Comparison of ENCODE assay signal across 15 cellular contexts in genomic region chr11:78192223-78192719, GRCh38. TPM values are rescaled to one million over a fixed set of nuclear protein-coding genes. Genes with fewer than 3 reads are reported as not detected.
DNase-seq lines count a peak whose midpoint lies in the region; TF ChIP-seq lines count a peak whose summit lies in the region.
"Had no signal": no experiment of that assay in that cellular context is flagged by ENCODE, and none has a peak within 500 bp of the region (broad histone marks: within the 10 kb centered on the region; RNA-seq: fewer than 3 reads in every experiment).

No MANE protein-coding gene starts in this region.

- no peak for TF ChIP-seq CTCF in liver (IDR thresholded peaks at IDR 0.05; ENCODE audit: low read depth, low read length, missing input control)
- TF ChIP-seq CTCF in testis (IDR thresholded peaks at IDR 0.05): no peak
- no peak for TF ChIP-seq CTCF in Calu3 (IDR thresholded peaks at IDR 0.05; ENCODE audit: unreplicated experiment)

- no peak overlapping the region for H3K4me3 Mint-ChIP-seq in activated T-cell treated with anti-CD3 and anti-CD28 coated beads, Interleukin-2, amount 50 U/mL, for 24 hours
- no peak overlapping the region for H3K4me3 Mint-ChIP-seq in Calu3 (ENCODE audit: low read depth, unreplicated experiment)
- H3K4me3 Mint-ChIP-seq: activated naive CD4-positive, alpha-beta T cell treated with anti-CD3 and anti-CD28 coated beads, Interleukin-2, amount 50 U/mL, for 24 hours had no signal

- CTCF ChIA-PET in Calu3 (lab: Charles Lee): interaction anchor here (0.5 to 0.6 kb wide), 2 partner anchors 114 to 224 kb away, joined by 3 read pairs; no protein-coding TSS in a partner anchor

- no peaks in the 10 kb centered on the region for H3K9me3 Mint-ChIP-seq in activated T-cell treated with anti-CD3 and anti-CD28 coated beads, Interleukin-2, amount 50 U/mL, for 24 hours
- no peaks in the 10 kb centered on the region for H3K9me3 Mint-ChIP-seq in Calu3 (ENCODE audit: low read depth, unreplicated experiment)
- H3K9me3 Mint-ChIP-seq: activated naive CD4-positive, alpha-beta T cell treated with anti-CD3 and anti-CD28 coated beads, Interleukin-2, amount 50 U/mL, for 24 hours; T-helper 2 cell treated with Interferon-gamma antibody and Interleukin-4, amounts not matched to agents 5 μg/mL and 100 μg/mL, for 36 hours had no signal

- H3K9me3 ChIP-seq in liver (ENCODE audit: control insufficient read depth in 4 of 4, low read length in 3 of 4) (no peaks in the 10 kb centered on the region), testis (no peaks in the 10 kb centered on the region)

- 48% methylated on average over 6 of the region's 6 CpGs for WGBS in liver
- WGBS in testis, 2 donors: 36 to 52% methylated on average over 6 of the region's 6 CpGs

- peak overlapping the region in 1 of 2 donors; percentile 39 for H3K9ac ChIP-seq in liver (ENCODE audit: low read depth in 1 of 2, low read length in 2 of 2)

- peak overlapping the region; percentile 83 for H3K27ac Mint-ChIP-seq in activated T-cell treated with anti-CD3 and anti-CD28 coated beads, Interleukin-2, amount 50 U/mL, for 24 hours
- H3K27ac Mint-ChIP-seq in Calu3 (ENCODE audit: unreplicated experiment): no peak overlapping the region
- H3K27ac Mint-ChIP-seq: activated naive CD4-positive, alpha-beta T cell treated with anti-CD3 and anti-CD28 coated beads, Interleukin-2, amount 50 U/mL, for 24 hours had no signal

- no peak for DNase-seq in activated T-cell treated with anti-CD3 and anti-CD28 coated beads, Interleukin-2, amount 50 U/mL, for 24 hours
- DNase-seq in activated T-cell treated with anti-CD3 and anti-CD28 coated beads, Interleukin-2, amount 50 U/mL, for 1 hour: no peak
- DNase-seq in SHP77 (lab: John Stamatoyannopoulos, UW): peak; percentile 31
- DNase-seq in testis: peak; percentile 85
- no peak for DNase-seq in ACHN
- DNase-seq in Calu3: no peak
- no peak for DNase-seq in effector CD4-positive, alpha-beta T cell
- DNase-seq: activated CD8-positive, alpha-beta memory T cell treated with anti-CD3 and anti-CD28 coated beads for 24 hours; EL; Kasumi-1; stimulated activated CD4-positive, alpha-beta T cell treated with anti-CD3 and anti-CD28 coated beads, Interleukin-12 subunit alpha, Interleukin-12 subunit beta, amount 100 ng/mL, for 4 hours had no signal

- in situ Hi-C loops in ACHN (cut with HindIII; ENCODE audit: low pct_ligation_motif_present, low pct_unique_long_range_greater_than_20kb, low sequenced_read_pairs): no loop called here

- H3K36me3 ChIP-seq in liver (ENCODE audit: control insufficient read depth in 4 of 4, insufficient read depth in 3 of 4, low read depth in 1 of 4, low read length in 3 of 4) (peaks cover 0 to 2% (median 0%) of the 10 kb centered on the region in 4 donors), testis (ENCODE audit: low read depth, missing control alignments) (no peaks in the 10 kb centered on the region)

- H3K4me1 Mint-ChIP-seq in activated T-cell treated with anti-CD3 and anti-CD28 coated beads, Interleukin-2, amount 50 U/mL, for 24 hours (ENCODE audit: low read depth): peaks cover 59% of the 10 kb centered on the region
- H3K4me1 Mint-ChIP-seq in Calu3 (ENCODE audit: low read depth, unreplicated experiment): peaks cover 43% of the 10 kb centered on the region

- H3K27me3 ChIP-seq in liver (ENCODE audit: control insufficient read depth in 4 of 4, insufficient read depth in 4 of 4, low read length in 3 of 4) (no peaks in the 10 kb centered on the region), testis (no peaks in the 10 kb centered on the region)
- H3K27me3 ChIP-seq: dorsolateral prefrontal cortex had no signal

- no peaks in the 10 kb centered on the region for H3K27me3 Mint-ChIP-seq in activated T-cell treated with anti-CD3 and anti-CD28 coated beads, Interleukin-2, amount 50 U/mL, for 24 hours
- no peaks in the 10 kb centered on the region for H3K27me3 Mint-ChIP-seq in Calu3 (ENCODE audit: unreplicated experiment)
- H3K27me3 Mint-ChIP-seq: activated naive CD4-positive, alpha-beta T cell treated with anti-CD3 and anti-CD28 coated beads, Interleukin-2, amount 50 U/mL, for 24 hours had no signal

- no peak for TF ChIP-seq POLR2A in testis (IDR thresholded peaks at IDR 0.05)

- peaks cover 11 to 49% (median 34%) of the 10 kb centered on the region in 4 donors for H3K4me1 ChIP-seq in liver (ENCODE audit: control insufficient read depth in 4 of 4, insufficient read depth in 4 of 4, low read length in 3 of 4)
- peaks cover 27% of the 10 kb centered on the region for H3K4me1 ChIP-seq in testis

- H3K4me3 ChIP-seq in liver (ENCODE audit: low read depth in 1 of 3, low read length in 3 of 3): no peak overlapping the region
- no peak overlapping the region for H3K4me3 ChIP-seq in testis

- BruUV-seq in Calu3 (replicated peaks; lab: Mats Ljungman, UMichigan): no TSS peak

- peaks cover 23% of the 10 kb centered on the region for H3K36me3 Mint-ChIP-seq in activated T-cell treated with anti-CD3 and anti-CD28 coated beads, Interleukin-2, amount 50 U/mL, for 24 hours (ENCODE audit: low read depth)
- peaks cover 26% of the 10 kb centered on the region for H3K36me3 Mint-ChIP-seq in Calu3 (ENCODE audit: insufficient read depth, unreplicated experiment)

- no peak for TF ChIP-seq RAD21 in liver (IDR thresholded peaks at IDR 0.05)

- H3K27ac ChIP-seq in liver (ENCODE audit: low read depth in 1 of 2, low read length in 2 of 2) (peak overlapping the region; percentile 63 to 69), testis (peak overlapping the region in 1 of 2 donors; percentile 41)

- intact Hi-C loops in testis (cut with DNase I; ENCODE audit: low total_unique reads): no loop called here
- intact Hi-C loops in Calu3 (cut with micrococcal nuclease; ENCODE audit: unreplicated experiment): no loop called here

TF ChIP-seq in liver, 16 proteins besides CTCF, POLR2A, EP300 and RAD21 (continues in another document):
- no peak for TF ChIP-seq TAF1 (conservative IDR thresholded peaks at IDR 0.05)
- no peak for TF ChIP-seq ZBTB33 (IDR thresholded peaks at IDR 0.05)
- TF ChIP-seq NR2F2 (IDR thresholded peaks at IDR 0.05): no peak
- TF ChIP-seq SP1 (IDR thresholded peaks at IDR 0.05): peak; percentile 22
- peak; percentile 58 to 77 for TF ChIP-seq RXRA (IDR thresholded peaks at IDR 0.05)
- no peak for TF ChIP-seq MAX (IDR thresholded peaks at IDR 0.05)
- no peak for TF ChIP-seq FOXA1 (IDR thresholded peaks at IDR 0.05)
- TF ChIP-seq ATF3 (IDR thresholded peaks at IDR 0.05): no peak
- peak in 1 of 2 donors; percentile 31 for TF ChIP-seq HNF4A (conservative IDR thresholded peaks at IDR 0.05)
- TF ChIP-seq EGR1 (IDR thresholded peaks at IDR 0.05; ENCODE audit: low read depth in 2 of 2): peak; percentile 98 to 100
- no peak for TF ChIP-seq GABPA (IDR thresholded peaks at IDR 0.05 in 1 of 2, conservative IDR thresholded peaks at IDR 0.05 in 1 of 2)

RNA-seq across cellular contexts. Expression of gene USP35, which starts 3.6 kb away (rescaled TPM):
- 10 to 100 TPM in 1 of 2 donors, 1 to 10 TPM in 1; 2.3 to 11.0 TPM for total RNA-seq in liver
- 1 to 10 TPM; 2.6 to 7.0 TPM for polyA plus RNA-seq in liver
- 10 to 100 TPM; 25.8 to 33.5 TPM for total RNA-seq in testis
- polyA plus RNA-seq in testis (ENCODE audit: insufficient read depth, low read depth, low replicate concordance): 10.5 TPM
- 6.8 and 7.8 TPM in 2 replicates for total RNA-seq in Calu3 (2022)

RNA-seq across cellular contexts. Expression of gene KCTD21, which starts 3.8 kb away (rescaled TPM):
- total RNA-seq in liver: 10 to 100 TPM in 1 of 2 donors, 1 to 10 TPM in 1; 5.8 to 12.0 TPM
- polyA plus RNA-seq in liver: 10 to 100 TPM in 1 of 2 donors, 1 to 10 TPM in 1; 6.3 to 12.6 TPM
- total RNA-seq in testis: 10 to 100 TPM; 14.2 to 14.7 TPM
- 10.2 TPM for polyA plus RNA-seq in testis (ENCODE audit: insufficient read depth, low read depth, low replicate concordance)
- 8.5 and 8.7 TPM in 2 replicates for total RNA-seq in Calu3 (2022)

RNA-seq across cellular contexts. Expression of gene ALG8, which starts 52.8 kb away (rescaled TPM):
- 10 to 100 TPM; 36.8 to 39.2 TPM for total RNA-seq in liver
- polyA plus RNA-seq in liver: 10 to 100 TPM; 29.4 to 46.0 TPM
- 10 to 100 TPM; 61.2 to 61.5 TPM for total RNA-seq in testis
- 115 TPM for polyA plus RNA-seq in testis (ENCODE audit: insufficient read depth, low read depth, low replicate concordance)
- total RNA-seq in Calu3 (2022): 73.5 and 85.7 TPM in 2 replicates

Comparison
In these comparisons a context has a peak if more than half of its experiments do, and no peak if none do; other contexts are left out.
1. DNase-seq: peak in SHP77 (2 of 2) and testis (single experiment); none in activated T-cell treated with anti-CD3 and anti-CD28 coated beads, Interleukin-2, amount 50 U/mL, for 24 hours (single experiment), activated T-cell treated with anti-CD3 and anti-CD28 coated beads, Interleukin-2, amount 50 U/mL, for 1 hour (single experiment), ACHN (single experiment), Calu3 (single experiment) and effector CD4-positive, alpha-beta T cell (single experiment).